Comparison of ENCODE assay signal across 2 cellular contexts in genomic region chr15:80457896-80458295, GRCh38.
TF ChIP-seq lines count a peak whose summit lies in the region.

No MANE protein-coding gene starts in this region.

TF ChIP-seq in GM23338, 12 proteins besides CTCF, POLR2A, EP300 and RAD21:
- TF ChIP-seq NANOG (IDR thresholded peaks at IDR 0.05; ENCODE audit: borderline replicate concordance) (no peak), ZNF462 (CRISPR knock-in tag; IDR thresholded peaks at IDR 0.05) (no peak), JUNB (IDR thresholded peaks at IDR 0.05; ENCODE audit: unreplicated experiment) (no peak), ZNF114 (CRISPR knock-in tag; IDR thresholded peaks at IDR 0.05) (no peak), REST (IDR thresholded peaks at IDR 0.05; ENCODE audit: unreplicated experiment) (no peak), EZH2 (IDR thresholded peaks at IDR 0.05; ENCODE audit: low read depth, unreplicated experiment) (no peak), POLR2AphosphoS5 (IDR thresholded peaks at IDR 0.05; ENCODE audit: low read depth) (no peak), STAT1 (IDR thresholded peaks at IDR 0.05; ENCODE audit: unreplicated experiment) (no peak), ETS1 (IDR thresholded peaks at IDR 0.05) (no peak), CREB1 (CRISPR knock-in tag; IDR thresholded peaks at IDR 0.05; ENCODE audit: low read depth) (no peak), EZH2phosphoT487 (IDR thresholded peaks at IDR 0.05; ENCODE audit: unreplicated experiment) (no peak), ZNF331 (CRISPR knock-in tag; IDR thresholded peaks at IDR 0.05; ENCODE audit: low read depth) (no peak)

TF ChIP-seq in H1, 55 proteins besides CTCF, POLR2A, EP300 and RAD21 (continued from another document):
- TF ChIP-seq CREB1 (IDR thresholded peaks at IDR 0.05), result no peak
- no peak for TF ChIP-seq MAFK (IDR thresholded peaks at IDR 0.05; ENCODE audit: low read depth, low read length)
- TF ChIP-seq SP1 (IDR thresholded peaks at IDR 0.05; ENCODE audit: low read depth, low read length), result no peak
- no peak for TF ChIP-seq POU5F1 (IDR thresholded peaks at IDR 0.05; ENCODE audit: low read depth, low read length)
- no peak for TF ChIP-seq CEBPB (IDR thresholded peaks at IDR 0.05; ENCODE audit: low read depth, low read length)
- TF ChIP-seq FOSL1 (IDR thresholded peaks at IDR 0.05; ENCODE audit: insufficient read depth, low read depth, low read length), result no peak
- no peak for TF ChIP-seq ATF3 (IDR thresholded peaks at IDR 0.05; ENCODE audit: insufficient read depth, low read depth, low read length)
- no peak for TF ChIP-seq SIN3A (conservative IDR thresholded peaks at IDR 0.05 in 1 of 2, IDR thresholded peaks at IDR 0.05 in 1 of 2; ENCODE audit: low read depth in 1 of 2, low read length in 2 of 2)
- TF ChIP-seq ASH2L (IDR thresholded peaks at IDR 0.05; ENCODE audit: low read length), result no peak
- no peak for TF ChIP-seq TAF1 (IDR thresholded peaks at IDR 0.05; ENCODE audit: low read depth, low read length)
- no peak for TF ChIP-seq PHF8 (conservative IDR thresholded peaks at IDR 0.05; ENCODE audit: low read depth, low read length)
- no peak for TF ChIP-seq YY1 (IDR thresholded peaks at IDR 0.05; ENCODE audit: low read depth, low read length)
- no peak for TF ChIP-seq SIX5 (IDR thresholded peaks at IDR 0.05; ENCODE audit: low read depth, low read length)
